ENCODE assay signal across 8 cellular contexts in the genomic region with DNA sequence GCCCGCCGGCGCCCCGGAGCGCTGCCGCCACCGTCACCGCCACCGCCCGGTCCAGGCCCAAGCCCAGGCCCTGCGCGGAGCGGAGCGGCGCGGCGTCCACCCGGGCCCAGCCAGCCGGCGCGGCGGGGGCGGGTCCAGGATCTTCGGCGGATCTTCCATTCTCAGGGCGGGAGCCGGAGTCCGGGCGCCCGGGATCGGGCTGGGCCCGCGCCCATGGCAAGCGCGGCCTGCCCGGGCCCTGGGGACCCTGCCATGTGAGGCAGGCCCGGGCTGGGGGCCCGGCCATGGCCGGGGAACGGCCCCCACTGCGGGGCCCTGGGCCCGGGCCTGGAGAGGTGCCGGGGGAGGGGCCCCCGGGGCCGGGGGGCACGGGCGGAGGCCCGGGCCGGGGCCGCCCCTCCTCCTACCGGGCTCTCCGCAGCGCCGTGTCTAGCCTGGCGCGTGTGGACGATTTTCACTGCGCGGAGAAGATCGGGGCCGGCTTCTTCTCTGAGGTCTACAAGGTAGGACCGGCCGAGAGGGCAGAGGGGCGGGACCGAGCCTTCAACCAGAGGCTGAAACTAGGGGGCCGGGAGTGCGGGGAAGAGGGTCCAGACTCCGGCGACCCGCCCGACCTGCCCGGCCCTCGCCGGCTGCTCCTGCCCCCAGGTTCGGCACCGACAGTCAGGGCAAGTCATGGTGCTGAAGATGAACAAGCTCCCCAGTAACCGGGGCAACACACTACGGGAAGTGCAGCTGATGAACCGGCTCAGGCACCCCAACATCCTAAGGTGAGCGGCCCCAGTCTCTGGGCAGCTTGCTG. TPM values are rescaled to one million over a fixed set of nuclear protein-coding genes. Genes with fewer than 3 reads are reported as not detected.
A peak's percentile ranks its signal among the peaks of the same experiment; 100 is the strongest.
DNase-seq lines count a peak whose midpoint lies in the region; ATAC-seq and TF ChIP-seq lines count a peak whose summit lies in the region.

No MANE protein-coding gene starts in this region.

- peak overlapping the region; percentile 80 for H3K9ac ChIP-seq in ES-I3 (ENCODE audit: low read depth, low read length)
- H3K9ac ChIP-seq in HUES6 (ENCODE audit: low read length), result peak overlapping the region; percentile 39

- H3K27ac ChIP-seq in HUES6 (ENCODE audit: low read depth, low read length) (no peak overlapping the region), osteoblast (ENCODE audit: low read depth, low read length) (peak overlapping the region; percentile 45)

- TF ChIP-seq CTCF in foreskin fibroblast (IDR thresholded peaks at IDR 0.05; ENCODE audit: low read depth, low read length), result no peak
- no peak for TF ChIP-seq CTCF in osteoblast (IDR thresholded peaks at IDR 0.05; ENCODE audit: extremely low read depth, low read depth, low read length)

- H3K9me3 ChIP-seq in ES-I3 (ENCODE audit: control insufficient read depth, insufficient read depth, low read length), result no peaks in the 10 kb centered on the region
- H3K9me3 ChIP-seq in HUES6 (ENCODE audit: control insufficient read depth, insufficient read depth, low read depth, low read length), result no peaks in the 10 kb centered on the region
- no peaks in the 10 kb centered on the region for H3K9me3 ChIP-seq in osteoblast (ENCODE audit: low read depth, low read length)

- DNase-seq in activated CD8-positive, alpha-beta memory T cell treated with anti-CD3 and anti-CD28 coated beads, Interleukin-2, amount 50 U/mL, for 4 hours, result peak; percentile 30
- DNase-seq in foreskin fibroblast, result peak; percentile 9 to 35
- DNase-seq in osteoblast (ENCODE audit: insufficient read length, low spot score, missing footprints), result peak; percentile 97
- DNase-seq in NK-92 (lab: John Stamatoyannopoulos, UW; ENCODE audit: unreplicated experiment), result no peak
- no peak for DNase-seq in pons (ENCODE audit: low spot score)

- H3K27me3 ChIP-seq in HUES6 (ENCODE audit: control insufficient read depth, insufficient read depth, low read length) (no peaks in the 10 kb centered on the region), osteoblast (ENCODE audit: insufficient read depth, low read length) (no peaks in the 10 kb centered on the region)

- H3K4me1 ChIP-seq in ES-I3 (ENCODE audit: insufficient read depth, low read length), result peaks cover 2% of the 10 kb centered on the region; the same call in 1 of the 2 replicates
- peaks cover 10% of the 10 kb centered on the region for H3K4me1 ChIP-seq in HUES6 (ENCODE audit: control insufficient read depth, insufficient read depth, low read length)
- peaks cover 30% of the 10 kb centered on the region for H3K4me1 ChIP-seq in osteoblast (ENCODE audit: insufficient read depth, low read length)

- H3K79me2 ChIP-seq in osteoblast (ENCODE audit: insufficient read depth, low read length), result peaks cover 24% of the 10 kb centered on the region

- H4K20me1 ChIP-seq in osteoblast (ENCODE audit: insufficient read depth, low read length), result peaks cover 18% of the 10 kb centered on the region

- peak; percentile 5 for ATAC-seq in GM21447 (IDR thresholded peaks at IDR 0.05; ENCODE audit: unreplicated experiment)

- H3K4me3 ChIP-seq in HUES6 (ENCODE audit: low read depth, low read length), result peak overlapping the region; percentile 72
- peak overlapping the region; percentile 66 to 71 for H3K4me3 ChIP-seq in foreskin fibroblast (ENCODE audit: low read depth in 1 of 2, low read length in 2 of 2)
- H3K4me3 ChIP-seq in osteoblast (ENCODE audit: insufficient read depth, low read length), result peak overlapping the region; percentile 78

- peak overlapping the region; percentile 74 for H2AFZ ChIP-seq in osteoblast (ENCODE audit: low read length)

- peak overlapping the region; percentile 95 for H3K4me2 ChIP-seq in osteoblast (ENCODE audit: insufficient read depth, low read length)

- H3K36me3 ChIP-seq in ES-I3 (ENCODE audit: insufficient read depth, low read length) (no peaks in the 10 kb centered on the region; the same call in 1 of the 2 replicates), HUES6 (ENCODE audit: control insufficient read depth, insufficient read depth, low read length) (peaks cover 24% of the 10 kb centered on the region), osteoblast (ENCODE audit: insufficient read depth, low read length) (peaks cover 32% of the 10 kb centered on the region)

RNA-seq across cellular contexts. Expression of gene TESK1, which starts 0.5 kb away (rescaled TPM):
- total RNA-seq in osteoblast, result 18.5 and 18.6 TPM in 2 replicates

RNA-seq across cellular contexts. Expression of gene CD72, which starts 12.7 kb away (rescaled TPM):
- 2.7 and 2.9 TPM in 2 replicates for total RNA-seq in osteoblast

RNA-seq across cellular contexts. Expression of gene SIT1, which starts 45.2 kb away (rescaled TPM):
- 0.36 TPM in 1 of 2 replicates, not detected in the other for total RNA-seq in osteoblast

RNA-seq across cellular contexts. Expression of gene RMRP, which starts 52.3 kb away (rescaled TPM):
- 88,726 and 110,601 TPM in 2 replicates for total RNA-seq in osteoblast

RNA-seq across cellular contexts. Expression of gene CCDC107, which starts 52.6 kb away (rescaled TPM):
- 10.6 and 15.6 TPM in 2 replicates for total RNA-seq in osteoblast

Comparison
In these comparisons a context has a peak if more than half of its experiments do, and no peak if none do; other contexts are left out.
1. DNase-seq: peak in activated CD8-positive, alpha-beta memory T cell treated with anti-CD3 and anti-CD28 coated beads, Interleukin-2, amount 50 U/mL, for 4 hours (single experiment), foreskin fibroblast (2 of 2) and osteoblast (single experiment); none in NK-92 (single experiment) and pons (single experiment).
2. Peak in every context shown above with its lines, with median percentiles within 50 percentile points of each other: H3K4me3 ChIP-seq.